In the genomic region with DNA sequence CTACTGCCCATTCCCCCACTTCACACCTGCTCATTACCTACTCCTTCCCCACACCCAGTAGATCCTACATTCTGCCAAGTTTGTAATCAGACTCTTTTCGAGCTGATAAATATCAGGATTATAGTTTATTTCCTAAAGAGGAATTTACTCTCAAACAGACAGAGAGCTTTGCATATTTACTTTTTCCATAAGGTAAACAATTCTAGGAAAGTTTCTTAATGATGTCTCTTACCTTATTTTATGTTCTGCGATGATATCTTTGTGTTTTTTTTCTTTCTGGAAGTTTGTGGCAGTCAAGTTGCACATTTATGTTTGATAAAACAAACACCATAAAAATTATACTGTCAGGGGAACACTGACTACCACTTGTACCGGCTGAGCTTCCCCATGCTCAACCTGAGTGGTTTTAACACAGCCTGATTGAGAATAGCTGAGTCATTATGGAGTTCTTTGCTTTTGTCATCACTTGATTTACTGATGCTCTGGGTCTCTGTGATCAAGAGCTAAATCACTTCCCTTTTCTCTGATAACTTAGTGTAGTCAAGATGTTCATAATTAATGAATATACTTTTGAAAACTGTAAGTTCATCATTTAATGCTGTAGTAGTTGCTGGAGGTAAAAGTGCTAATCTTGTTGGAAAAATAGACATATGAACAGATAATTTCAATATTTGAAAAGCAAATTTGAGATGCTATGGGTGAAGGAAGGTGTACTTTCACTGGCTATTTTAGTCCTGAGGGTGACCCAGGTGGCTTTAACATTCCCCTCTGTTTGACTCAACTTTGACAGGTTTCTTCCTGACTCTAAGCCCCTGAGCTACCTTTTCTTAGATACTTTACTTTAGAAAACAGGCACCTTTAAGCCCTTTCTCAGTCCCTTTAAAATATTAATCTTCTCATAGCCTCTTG, we compare ENCODE assay signal across 10 cellular contexts.
A peak's percentile ranks its signal among the peaks of the same experiment; 100 is the strongest.
DNase-seq lines count a peak whose midpoint lies in the region; ATAC-seq and TF ChIP-seq lines count a peak whose summit lies in the region.
"Had no signal": no experiment of that assay in that cellular context is flagged by ENCODE, and none has a peak within 500 bp of the region (broad histone marks: within the 10 kb centered on the region; RNA-seq: fewer than 3 reads in every experiment).

No MANE protein-coding gene starts in this region.

- in situ Hi-C loops in Caki2 (cut with HindIII; ENCODE audit: low pct_unique_long_range_greater_than_20kb, low sequenced_read_pairs) = no loop called here

- peak; percentile 92 for ATAC-seq in HG03025 (IDR thresholded peaks at IDR 0.05; ENCODE audit: low FRiP score, unreplicated experiment)
- no peak for ATAC-seq in T-cell (replicated peaks in 1 of 4)

- H3K27ac Mint-ChIP-seq in T-cell = no peak overlapping the region
- H3K27ac Mint-ChIP-seq: HFFc6 had no signal

- H3K4me1 Mint-ChIP-seq in T-cell = no peaks in the 10 kb centered on the region

- peaks cover 9 to 11% (median 9%) of the 10 kb centered on the region in 3 donors for H3K9me3 Mint-ChIP-seq in T-cell

- DNase-seq in Caki2 (ENCODE audit: low read depth) (peak; percentile 13), NOMO-1 treated with dmso at 0.1 percent for 144 hours (lab: John Stamatoyannopoulos, UW; ENCODE audit: unreplicated experiment) (peak; percentile 56), NCI-H2029 treated with DMSO at 0.1 percent for 48 hours (lab: John Stamatoyannopoulos, UW) (no peak), T-cell (no peak), amygdala (lab: John Stamatoyannopoulos, UW) (no peak)
- no peak for DNase-seq in stimulated activated CD4-positive, alpha-beta T cell treated with anti-CD3 and anti-CD28 coated beads, Interleukin-4, amount 100 ng/mL, for 4 hours
- DNase-seq: effector CD8-positive, alpha-beta T cell; HFFc6 had no signal

- no peaks in the 10 kb centered on the region for H3K27me3 Mint-ChIP-seq in T-cell

- TF ChIP-seq POLR2A in GM19099 (IDR thresholded peaks at IDR 0.05; ENCODE audit: extremely low read depth, insufficient read length, low read depth) = peak; percentile 36

- CTCF ChIA-PET in T-cell (lab: Charles Lee) = interaction anchor here in 1 of 2 donors (0.6 kb wide), 1 partner anchor 116 kb away, joined by 3 read pairs; no protein-coding TSS in a partner anchor

- no peaks in the 10 kb centered on the region for H3K36me3 Mint-ChIP-seq in T-cell

- no peak overlapping the region for H3K4me3 Mint-ChIP-seq in T-cell
- H3K4me3 Mint-ChIP-seq: HFFc6 had no signal

- POLR2A ChIA-PET in T-cell (lab: Charles Lee) = no interaction called here

Comparison
In these comparisons a context has a peak if more than half of its experiments do, and no peak if none do; other contexts are left out.
1. DNase-seq: peak in Caki2 (single experiment) and NOMO-1 treated with dmso at 0.1 percent for 144 hours (single experiment); none in NCI-H2029 treated with DMSO at 0.1 percent for 48 hours (single experiment), T-cell (0 of 34), amygdala (0 of 56) and stimulated activated CD4-positive, alpha-beta T cell treated with anti-CD3 and anti-CD28 coated beads, Interleukin-4, amount 100 ng/mL, for 4 hours (0 of 2).